11 cellular contexts compared by ENCODE assay signal in the genomic region with DNA sequence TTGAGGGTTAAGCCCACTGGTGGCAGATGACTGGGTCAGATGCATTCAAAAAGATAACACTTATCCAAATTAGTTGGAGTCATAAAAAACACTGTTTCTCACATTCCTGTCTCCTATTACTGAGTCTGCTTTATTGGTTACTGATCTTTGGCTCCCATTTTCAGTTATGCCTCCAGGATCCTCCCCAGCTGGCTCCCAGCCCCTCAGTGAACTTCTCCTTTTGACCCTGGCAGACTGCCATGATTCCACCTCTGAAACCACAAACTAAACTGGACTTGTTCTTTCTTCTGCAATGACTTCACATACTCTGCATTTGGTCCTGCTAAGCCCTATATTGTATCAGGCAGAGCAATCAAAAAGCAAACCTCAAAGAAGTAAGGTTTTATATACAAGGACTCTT.
DNase-seq lines count a peak whose midpoint lies in the region; ATAC-seq, FAIRE-seq and TF ChIP-seq lines count a peak whose summit lies in the region.
"Had no signal": no experiment of that assay in that cellular context is flagged by ENCODE, and none has a peak within 500 bp of the region (broad histone marks: within the 10 kb centered on the region; RNA-seq: fewer than 3 reads in every experiment).

No MANE protein-coding gene starts in this region.

- H3K4me3 ChIP-seq in gastrocnemius medialis = no peak overlapping the region
- H3K4me3 ChIP-seq: lung had no signal

- TF ChIP-seq POLR2A in H54 (IDR thresholded peaks at IDR 0.05; ENCODE audit: low read depth, low read length) (no peak), gastrocnemius medialis (IDR thresholded peaks at IDR 0.05) (no peak)

- FAIRE-seq in H54 (lab: Jason Lieb, UNC) = peak; percentile 67

- in situ Hi-C loops in gastrocnemius medialis (cut with MboI; ENCODE audit: low sequenced_read_pairs in 4 of 4) = no loop called here

- H3K36me3 ChIP-seq in gastrocnemius medialis = no peaks in the 10 kb centered on the region

- H3K4me1 ChIP-seq in gastrocnemius medialis = peaks cover 0 to 19% of the 10 kb centered on the region in 2 donors

- ATAC-seq in gastrocnemius medialis (peak; percentile 56), HG03097 (IDR thresholded peaks at IDR 0.05; ENCODE audit: low FRiP score, unreplicated experiment) (no peak)
- ATAC-seq: activated CD8-positive, alpha-beta T cell treated with anti-CD3 and anti-CD28 coated beads, Interleukin-2, amount 10 ng/mL, durations not matched to agents 7 days and 5 days had no signal

- no peak for TF ChIP-seq CTCF in gastrocnemius medialis (IDR thresholded peaks at IDR 0.05 in 4 of 5, conservative IDR thresholded peaks at IDR 0.05 in 1 of 5)

- H3K27me3 ChIP-seq in gastrocnemius medialis = no peaks in the 10 kb centered on the region

- H3K9me3 ChIP-seq in gastrocnemius medialis = no peaks in the 10 kb centered on the region

- intact Hi-C loops in gastrocnemius medialis (cut with DNase I; ENCODE audit: low total_unique reads) = no loop called here

- DNase-seq in H54 (ENCODE audit: insufficient read length, low spot score) (no peak), RPMI7951 (ENCODE audit: low read depth) (peak; percentile 14), glomerular visceral epithelial cell (ENCODE audit: extremely low spot score) (peak; percentile 95), gastrocnemius medialis (peak; percentile 45 to 56), superior temporal gyrus (ENCODE audit: extremely low spot score) (no peak), mesenteric fat pad (ENCODE audit: low spot score) (no peak), NCI-H774 (lab: John Stamatoyannopoulos, UW) (no peak)
- DNase-seq: activated CD8-positive, alpha-beta T cell treated with anti-CD3 and anti-CD28 coated beads, Interleukin-2, amount 10 ng/mL, durations not matched to agents 7 days and 5 days; NCI-H524 treated with DMSO at 0.1 percent for 48 hours had no signal

- H3K27ac ChIP-seq in gastrocnemius medialis = no peak overlapping the region

Comparison
In these comparisons a context has a peak if more than half of its experiments do, and no peak if none do; other contexts are left out.
1. DNase-seq: peak in RPMI7951 (single experiment), glomerular visceral epithelial cell (single experiment) and gastrocnemius medialis (2 of 2); none in H54 (single experiment), superior temporal gyrus (single experiment), mesenteric fat pad (single experiment) and NCI-H774 (single experiment).